Comparison of ENCODE assay signal across 8 cellular contexts in the genomic region with DNA sequence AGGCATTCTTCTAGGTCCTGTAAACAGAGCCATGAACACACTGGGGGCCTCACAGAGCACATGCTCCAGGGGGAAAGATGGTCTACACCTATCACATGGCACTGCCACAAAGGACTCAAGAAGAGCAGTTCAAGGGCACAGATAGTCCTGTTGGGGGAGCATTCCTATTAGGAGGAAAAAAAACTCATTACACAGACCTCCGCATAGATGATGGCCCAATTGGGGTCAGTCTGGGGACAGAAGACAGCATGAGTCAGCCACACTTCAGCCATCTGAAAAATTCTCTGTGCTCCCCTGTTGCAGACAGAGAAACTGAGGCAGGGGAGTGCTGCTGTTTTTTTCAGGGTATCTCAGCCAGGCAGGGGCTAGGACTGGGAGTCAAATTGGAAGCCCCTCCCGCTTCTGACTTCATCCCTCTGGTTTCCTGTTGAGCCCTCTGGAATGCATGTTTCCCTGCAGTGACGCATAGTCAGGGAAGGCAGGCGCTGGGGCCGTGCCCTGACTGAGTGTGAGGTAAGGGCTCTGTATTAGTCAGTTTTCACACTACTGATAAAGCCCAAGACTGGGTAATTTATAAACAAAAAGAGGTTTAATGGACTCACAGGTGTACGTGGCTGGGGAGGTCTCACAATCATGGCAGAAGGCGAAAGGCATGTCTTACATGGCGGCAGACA.
DNase-seq lines count a peak whose midpoint lies in the region; ATAC-seq and FAIRE-seq lines count a peak whose summit lies in the region.

No MANE protein-coding gene starts in this region.

- FAIRE-seq in HTR-8/SVneo (lab: Jason Lieb, UNC), result peak; percentile 64

- no peak for ATAC-seq in GM19324 (IDR thresholded peaks at IDR 0.05; ENCODE audit: low FRiP score, unreplicated experiment)
- no peak for ATAC-seq in GM18868 (IDR thresholded peaks at IDR 0.05; ENCODE audit: unreplicated experiment)

- DNase-seq in A172 (ENCODE audit: low spot score), result peak; percentile 97
- DNase-seq in HTR-8/SVneo (ENCODE audit: insufficient read length, low spot score), result peak; percentile 89
- peak; percentile 91 to 97 for DNase-seq in dermis microvascular lymphatic vessel endothelial cell (ENCODE audit: low read depth in 2 of 2)
- peak; percentile 95 to 98 for DNase-seq in lung microvascular endothelial cell (ENCODE audit: low read depth in 2 of 2)
- no peak for DNase-seq in NK-92 (lab: John Stamatoyannopoulos, UW; ENCODE audit: unreplicated experiment)
- no peak for DNase-seq in HuH-7.5 (ENCODE audit: low spot score)

Comparison
In these comparisons a context has a peak if more than half of its experiments do, and no peak if none do; other contexts are left out.
1. DNase-seq: peak in A172 (single experiment), HTR-8/SVneo (single experiment), dermis microvascular lymphatic vessel endothelial cell (2 of 2) and lung microvascular endothelial cell (2 of 2); none in NK-92 (single experiment) and HuH-7.5 (single experiment).